Comparison of ENCODE assay signal across 13 cellular contexts in genomic region chr1:27004471-27005165, GRCh38. TPM values are rescaled to one million over a fixed set of nuclear protein-coding genes. Genes with fewer than 3 reads are reported as not detected.
DNase-seq lines count a peak whose midpoint lies in the region; ATAC-seq, FAIRE-seq and TF ChIP-seq lines count a peak whose summit lies in the region.
"Had no signal": no experiment of that assay in that cellular context is flagged by ENCODE, and none has a peak within 500 bp of the region (broad histone marks: within the 10 kb centered on the region; RNA-seq: fewer than 3 reads in every experiment).

No MANE protein-coding gene starts in this region.

- no peaks in the 10 kb centered on the region for H4K20me1 ChIP-seq in BLaER1 treated with 17β-estradiol and CSF1 and Interleukin-3, amounts not matched to agents 10 nM and 100 nM
- H4K20me1 ChIP-seq in GM23248 (ENCODE audit: insufficient read depth), result no peaks in the 10 kb centered on the region

- no peak for TF ChIP-seq POLR2A in H54 (IDR thresholded peaks at IDR 0.05; ENCODE audit: low read depth, low read length)

- H3K4me1 Mint-ChIP-seq in nephron progenitor cell, result peaks cover 71% of the 10 kb centered on the region
- H3K4me1 Mint-ChIP-seq: central memory CD8-positive, alpha-beta T cell had no signal

- peaks cover 60 to 94% (median 81%) of the 10 kb centered on the region in 10 experiments for H3K4me1 ChIP-seq in BLaER1 treated with 17β-estradiol and CSF1 and Interleukin-3, amounts not matched to agents 10 nM and 100 nM
- H3K4me1 ChIP-seq in GM23248 (ENCODE audit: insufficient read depth), result peaks cover 20% of the 10 kb centered on the region

- peak overlapping the region; percentile 80 to 93 (median 89) for H3K4me2 ChIP-seq in BLaER1 treated with 17β-estradiol and CSF1 and Interleukin-3, amounts not matched to agents 10 nM and 100 nM
- H3K4me2 ChIP-seq in GM23248 (ENCODE audit: unreplicated experiment), result no peak overlapping the region

- peak overlapping the region in 8 of 11 experiments; percentile 18 to 57 (median 46); a peak in 13 of 22 replicates for H3K27ac ChIP-seq in BLaER1 treated with 17β-estradiol and CSF1 and Interleukin-3, amounts not matched to agents 10 nM and 100 nM
- no peak overlapping the region for H3K27ac ChIP-seq in GM23248

- no peaks in the 10 kb centered on the region for H3K27me3 ChIP-seq in BLaER1 treated with 17β-estradiol and CSF1 and Interleukin-3, amounts not matched to agents 10 nM and 100 nM
- H3K27me3 ChIP-seq in GM23248 (replicated peaks; ENCODE audit: insufficient read depth), result no peaks in the 10 kb centered on the region

- H3K4me3 Mint-ChIP-seq in nephron progenitor cell, result peak overlapping the region; percentile 48
- H3K4me3 Mint-ChIP-seq: CD14-positive monocyte; central memory CD8-positive, alpha-beta T cell had no signal

- peaks cover 68% of the 10 kb centered on the region for H3F3A ChIP-seq in GM23248 (ENCODE audit: insufficient read depth)

- no peaks in the 10 kb centered on the region for H3K79me2 ChIP-seq in GM23248 (ENCODE audit: insufficient read depth)

- H3K36me3 Mint-ChIP-seq in nephron progenitor cell (ENCODE audit: low read depth), result no peaks in the 10 kb centered on the region

- H3K9me2 ChIP-seq in GM23248 (ENCODE audit: insufficient read depth), result no peaks in the 10 kb centered on the region

- peak overlapping the region in 10 of 11 experiments; percentile 0 to 63 (median 30); a peak in 13 of 22 replicates for H3K9ac ChIP-seq in BLaER1 treated with 17β-estradiol and CSF1 and Interleukin-3, amounts not matched to agents 10 nM and 100 nM
- H3K9ac ChIP-seq in GM23248, result no peak overlapping the region

- peak; percentile 42 for DNase-seq in NCI-H510A treated with DMSO at 0.1 percent for 48 hours (lab: John Stamatoyannopoulos, UW)
- DNase-seq in fibroblast of gingiva (ENCODE audit: low read depth), result peak; percentile 59
- DNase-seq in nephron progenitor cell, result peak; percentile 69
- no peak for DNase-seq in H54 (ENCODE audit: insufficient read length, low spot score)
- no peak for DNase-seq in GM23248
- DNase-seq in NCI-H748 treated with DMSO at 0.1 percent for 48 hours (lab: John Stamatoyannopoulos, UW), result no peak
- DNase-seq: NCI-H1092, retina, SIG-M5 had no signal

- WGBS in GM23248 (ENCODE audit: low coverage in 1 of 2, low lambda C conversion rate in 2 of 2, missing lambda C conversion rate in 2 of 2), 2 experiments, result 77 to 79% methylated on average over 10 of the region's 10 CpGs

- H3K9me3 ChIP-seq in BLaER1 treated with 17β-estradiol and CSF1 and Interleukin-3, amounts not matched to agents 10 nM and 100 nM (replicated peaks in 1 of 11), result no peaks in the 10 kb centered on the region
- no peaks in the 10 kb centered on the region for H3K9me3 ChIP-seq in GM23248 (ENCODE audit: low read depth)

- peak overlapping the region; percentile 95 for H3K27ac Mint-ChIP-seq in nephron progenitor cell

- no peak for ATAC-seq in HG03159 (IDR thresholded peaks at IDR 0.05; ENCODE audit: unreplicated experiment)

- in situ Hi-C loops in GM23248 (cut with MboI), result no loop called here

- H3K4me3 ChIP-seq in BLaER1 treated with 17β-estradiol and CSF1 and Interleukin-3, amounts not matched to agents 10 nM and 100 nM, result peak overlapping the region in 1 of 10 experiments; percentile 26; a peak in 1 of 20 replicates
- H3K4me3 ChIP-seq in GM23248, result no peak overlapping the region

- peaks cover 11% of the 10 kb centered on the region for H3K27me3 Mint-ChIP-seq in nephron progenitor cell (ENCODE audit: low read depth, poor library complexity)

- no peak for TF ChIP-seq CTCF in nephron progenitor cell (IDR thresholded peaks at IDR 0.05)

- no peak for FAIRE-seq in H54 (lab: Jason Lieb, UNC)

- no peaks in the 10 kb centered on the region for H3K36me3 ChIP-seq in BLaER1 treated with 17β-estradiol and CSF1 and Interleukin-3, amounts not matched to agents 10 nM and 100 nM
- peaks cover 9% of the 10 kb centered on the region for H3K36me3 ChIP-seq in GM23248 (ENCODE audit: low read depth)

- no peak overlapping the region for H2AFZ ChIP-seq in GM23248

- no peaks in the 10 kb centered on the region for H3K9me3 Mint-ChIP-seq in nephron progenitor cell
- H3K9me3 Mint-ChIP-seq: CD14-positive monocyte; central memory CD8-positive, alpha-beta T cell had no signal

RNA-seq across cellular contexts. Expression of gene TENT5B, which starts 8.0 kb away (rescaled TPM):
- 0.76 and 0.89 TPM in 2 replicates for total RNA-seq in GM23248 (2014; rRNA removed; shearing (Covaris generic))
- polyA plus RNA-seq in GM23248 (2016; fragmentation: Nextera tagmentation; extraction: Ambion mirVana), result 1.2 TPM in 2 replicates

RNA-seq across cellular contexts. Expression of gene TRNP1, which starts 11.1 kb away (rescaled TPM):
- 311 and 327 TPM in 2 replicates for total RNA-seq in GM23248 (2014; rRNA removed; shearing (Covaris generic))
- 17.7 and 19.1 TPM in 2 replicates for polyA plus RNA-seq in GM23248 (2016; fragmentation: Nextera tagmentation; extraction: Ambion mirVana)

RNA-seq across cellular contexts. Expression of gene KDF1, which starts 44.4 kb away (rescaled TPM):
- not detected in 2 replicates for total RNA-seq in GM23248 (2014; rRNA removed; shearing (Covaris generic))
- not detected in 2 replicates for polyA plus RNA-seq in GM23248 (2016; fragmentation: Nextera tagmentation; extraction: Ambion mirVana)
- polyA plus RNA-seq: CD14-positive monocyte had no signal

Comparison
In these comparisons a context has a peak if more than half of its experiments do, and no peak if none do; other contexts are left out.
1. DNase-seq: peak in NCI-H510A treated with DMSO at 0.1 percent for 48 hours (single experiment), fibroblast of gingiva (single experiment) and nephron progenitor cell (single experiment); none in H54 (single experiment), GM23248 (single experiment) and NCI-H748 treated with DMSO at 0.1 percent for 48 hours (single experiment).